In genomic region chr5:73121109-73121443, GRCh38 we compare ENCODE assay signal across 9 cellular contexts. TPM values are rescaled to one million over a fixed set of nuclear protein-coding genes. Genes with fewer than 3 reads are reported as not detected.
DNase-seq lines count a peak whose midpoint lies in the region; ATAC-seq and TF ChIP-seq lines count a peak whose summit lies in the region.
"Had no signal": no experiment of that assay in that cellular context is flagged by ENCODE, and none has a peak within 500 bp of the region (broad histone marks: within the 10 kb centered on the region; RNA-seq: fewer than 3 reads in every experiment).

No MANE protein-coding gene starts in this region.

- no peaks in the 10 kb centered on the region for H3K9me3 Mint-ChIP-seq in activated CD4-positive, alpha-beta T cell treated with anti-CD3 and anti-CD28 coated beads, Interleukin-2, amount 10 ng/mL, durations not matched to agents 24 days and 14 days

- H3K36me3 ChIP-seq in esophagus squamous epithelium (peaks cover 0 to 8% (median 0%) of the 10 kb centered on the region in 3 donors), neuronal stem cell (replicated peaks in 1 of 2; ENCODE audit: control insufficient read depth in 2 of 2, insufficient read depth in 2 of 2, low read length in 2 of 2) (no peaks in the 10 kb centered on the region)

- no peak overlapping the region for H2AK5ac ChIP-seq in neuronal stem cell (ENCODE audit: low read depth, low read length)

- intact Hi-C loops in esophagus squamous epithelium (cut with DNase I) = no loop called here
- intact Hi-C loops in activated CD4-positive, alpha-beta T cell treated with anti-CD3 and anti-CD28 coated beads, Interleukin-2, amount 10 ng/mL, durations not matched to agents 24 days and 14 days (cut with micrococcal nuclease) = no loop called here

- no peak overlapping the region for H3K4ac ChIP-seq in neuronal stem cell (ENCODE audit: low read length)

- no peak overlapping the region for H3K27ac Mint-ChIP-seq in activated CD4-positive, alpha-beta T cell treated with anti-CD3 and anti-CD28 coated beads, Interleukin-2, amount 10 ng/mL, durations not matched to agents 24 days and 14 days

- no peak overlapping the region for H2BK12ac ChIP-seq in neuronal stem cell (ENCODE audit: low read length)

- no peak overlapping the region for H4K8ac ChIP-seq in neuronal stem cell (ENCODE audit: low read depth, low read length)

- no peak overlapping the region for H3K23ac ChIP-seq in neuronal stem cell (ENCODE audit: low read depth, low read length, poor library complexity)

- peak; percentile 3 for DNase-seq in Caki2 (ENCODE audit: low read depth)
- DNase-seq in RWPE1 (ENCODE audit: low spot score) = peak; percentile 48
- no peak for DNase-seq in esophagus squamous epithelium (lab: John Stamatoyannopoulos, UW)
- DNase-seq in neuronal stem cell (ENCODE audit: low spot score) = no peak
- no peak for DNase-seq in activated CD4-positive, alpha-beta T cell treated with anti-CD3 and anti-CD28 coated beads, Interleukin-2, amount 10 ng/mL, durations not matched to agents 24 days and 14 days
- DNase-seq in NK-92 (lab: John Stamatoyannopoulos, UW; ENCODE audit: unreplicated experiment) = no peak
- DNase-seq: activated CD4-positive, alpha-beta T cell treated with anti-CD3 and anti-CD28 coated beads, Interleukin-2, amount 50 U/mL, for 1 hour had no signal

- TF ChIP-seq CTCF in RWPE1 (conservative IDR thresholded peaks at IDR 0.05; ENCODE audit: low read depth) = no peak
- no peak for TF ChIP-seq CTCF in esophagus squamous epithelium (IDR thresholded peaks at IDR 0.05)

- H2BK15ac ChIP-seq in neuronal stem cell (ENCODE audit: low read length) = no peak overlapping the region

- peaks cover 5 to 50% (median 13%) of the 10 kb centered on the region in 3 donors for H3K4me1 ChIP-seq in esophagus squamous epithelium
- peaks cover 0 to 6% of the 10 kb centered on the region in 2 donors for H3K4me1 ChIP-seq in neuronal stem cell (ENCODE audit: control insufficient read depth in 2 of 2, insufficient read depth in 1 of 2, low read depth in 1 of 2, low read length in 2 of 2)

- no peak for TF ChIP-seq POLR2A in esophagus squamous epithelium (IDR thresholded peaks at IDR 0.05)

- no peak overlapping the region for H3K18ac ChIP-seq in neuronal stem cell (ENCODE audit: low read length)

- H3K9ac ChIP-seq in neuronal stem cell (ENCODE audit: low read depth, low read length, poor library complexity) = no peak overlapping the region

- H2BK120ac ChIP-seq in neuronal stem cell (ENCODE audit: low read depth, low read length) = no peak overlapping the region

- H3K4me2 ChIP-seq in neuronal stem cell (ENCODE audit: insufficient read depth, low read length, poor library complexity, severe bottlenecking) = peak overlapping the region; percentile 92

- no peak overlapping the region for H2BK5ac ChIP-seq in neuronal stem cell (ENCODE audit: low read length)

- POLR2A ChIA-PET in RWPE1 (lab: Yijun Ruan, JAX; ENCODE audit: low non-redundant PET) = no interaction called here

- peak overlapping the region; percentile 40 to 65 (median 55) for H3K4me3 ChIP-seq in esophagus squamous epithelium
- H3K4me3 ChIP-seq in neuronal stem cell (ENCODE audit: low read length in 2 of 2) = peak overlapping the region in 1 of 2 donors; percentile 79

- WGBS in esophagus squamous epithelium, 2 donors = 33 to 41% methylated on average over 5 of the region's 5 CpGs
- no CpG with 5 or more reads among the region's 5 CpGs for WGBS in neuronal stem cell (ENCODE audit: extremely low coverage in 2 of 2, insufficient read length in 2 of 2, insufficient replicate concordance in 1 of 2), 2 donors

- peaks cover 65% of the 10 kb centered on the region for H3K27me3 Mint-ChIP-seq in activated CD4-positive, alpha-beta T cell treated with anti-CD3 and anti-CD28 coated beads, Interleukin-2, amount 10 ng/mL, durations not matched to agents 24 days and 14 days

- H3K27ac ChIP-seq in RWPE1 (no peak overlapping the region), esophagus squamous epithelium (peak overlapping the region in 3 of 4 donors; percentile 52 to 77 (median 74)), neuronal stem cell (replicated peaks; ENCODE audit: low read length) (no peak overlapping the region)

- H3K27me3 ChIP-seq in esophagus squamous epithelium (peaks cover 0 to 41% (median 0%) of the 10 kb centered on the region in 4 donors), neuronal stem cell (ENCODE audit: control insufficient read depth in 3 of 3, insufficient read depth in 3 of 3, low read depth in 1 of 3, low read length in 3 of 3) (peaks cover 15 to 97% (median 41%) of the 10 kb centered on the region in 3 experiments)

- H3K79me1 ChIP-seq in neuronal stem cell (ENCODE audit: low read depth, low read length) = no peaks in the 10 kb centered on the region

- H2AFZ ChIP-seq in neuronal stem cell (ENCODE audit: low read length) = no peak overlapping the region

- ATAC-seq in HG03432 (IDR thresholded peaks at IDR 0.05; ENCODE audit: unreplicated experiment) = no peak
- no peak for ATAC-seq in HG02870 (IDR thresholded peaks at IDR 0.05; ENCODE audit: unreplicated experiment)

- H3K9me3 ChIP-seq in esophagus squamous epithelium = no peaks in the 10 kb centered on the region
- peaks cover 2 to 4% of the 10 kb centered on the region in 2 donors for H3K9me3 ChIP-seq in neuronal stem cell (replicated peaks in 1 of 2; ENCODE audit: control insufficient read depth in 2 of 2, insufficient read depth in 1 of 2, low read depth in 1 of 2, low read length in 2 of 2)

- H3K4me3 Mint-ChIP-seq in activated CD4-positive, alpha-beta T cell treated with anti-CD3 and anti-CD28 coated beads, Interleukin-2, amount 10 ng/mL, durations not matched to agents 24 days and 14 days = no peak overlapping the region

- H3K14ac ChIP-seq in neuronal stem cell (ENCODE audit: low read length) = no peak overlapping the region

- CTCF ChIA-PET in RWPE1 (lab: Yijun Ruan, JAX) = no interaction called here

- H3K4me1 Mint-ChIP-seq in activated CD4-positive, alpha-beta T cell treated with anti-CD3 and anti-CD28 coated beads, Interleukin-2, amount 10 ng/mL, durations not matched to agents 24 days and 14 days = peaks cover 2% of the 10 kb centered on the region

- in situ Hi-C loops in Caki2 (cut with HindIII; ENCODE audit: low pct_unique_long_range_greater_than_20kb, low sequenced_read_pairs) = no loop called here

- H3K36me3 Mint-ChIP-seq in activated CD4-positive, alpha-beta T cell treated with anti-CD3 and anti-CD28 coated beads, Interleukin-2, amount 10 ng/mL, durations not matched to agents 24 days and 14 days (ENCODE audit: low read depth) = peaks cover 3% of the 10 kb centered on the region

- H4K91ac ChIP-seq in neuronal stem cell (ENCODE audit: low read depth, low read length, poor library complexity) = no peak overlapping the region

RNA-seq across cellular contexts. Expression of gene TMEM171, which starts 0.7 kb away (rescaled TPM):
- total RNA-seq in Caki2 (2014; rRNA removed; shearing (Covaris generic); ENCODE audit: low replicate concordance) = 1.6 and 3.5 TPM in 2 replicates
- total RNA-seq in esophagus squamous epithelium = 10 to 100 TPM in 2 of 4 donors, 1 to 10 TPM in 2; 5.9 to 12.6 (median 9.1) TPM
- polyA plus RNA-seq in neuronal stem cell (2013, experiment 1 of 2) = not detected
- 0.04 TPM for polyA plus RNA-seq in neuronal stem cell (2013, experiment 2 of 2)
- total RNA-seq in activated CD4-positive, alpha-beta T cell treated with anti-CD3 and anti-CD28 coated beads, Interleukin-2, amount 10 ng/mL, durations not matched to agents 24 days and 14 days = not detected in 2 replicates

RNA-seq across cellular contexts. Expression of gene TMEM174, which starts 51.9 kb away (rescaled TPM):
- total RNA-seq in Caki2 (2014; rRNA removed; shearing (Covaris generic); ENCODE audit: low replicate concordance) = not detected in 2 replicates
- total RNA-seq in esophagus squamous epithelium = not detected
- not detected for polyA plus RNA-seq in neuronal stem cell (2013, experiment 1 of 2)
- not detected for polyA plus RNA-seq in neuronal stem cell (2013, experiment 2 of 2)
- not detected in 2 replicates for total RNA-seq in activated CD4-positive, alpha-beta T cell treated with anti-CD3 and anti-CD28 coated beads, Interleukin-2, amount 10 ng/mL, durations not matched to agents 24 days and 14 days

Comparison
In these comparisons a context has a peak if more than half of its experiments do, and no peak if none do; other contexts are left out.
1. DNase-seq: peak in Caki2 (single experiment) and RWPE1 (single experiment); none in esophagus squamous epithelium (single experiment), neuronal stem cell (single experiment), activated CD4-positive, alpha-beta T cell treated with anti-CD3 and anti-CD28 coated beads, Interleukin-2, amount 10 ng/mL, durations not matched to agents 24 days and 14 days (single experiment) and NK-92 (single experiment).
2. H3K27ac ChIP-seq: peak in esophagus squamous epithelium (3 of 4); none in RWPE1 (single experiment) and neuronal stem cell (single experiment).